Comparison of ENCODE assay signal across 17 cellular contexts in the genomic region with DNA sequence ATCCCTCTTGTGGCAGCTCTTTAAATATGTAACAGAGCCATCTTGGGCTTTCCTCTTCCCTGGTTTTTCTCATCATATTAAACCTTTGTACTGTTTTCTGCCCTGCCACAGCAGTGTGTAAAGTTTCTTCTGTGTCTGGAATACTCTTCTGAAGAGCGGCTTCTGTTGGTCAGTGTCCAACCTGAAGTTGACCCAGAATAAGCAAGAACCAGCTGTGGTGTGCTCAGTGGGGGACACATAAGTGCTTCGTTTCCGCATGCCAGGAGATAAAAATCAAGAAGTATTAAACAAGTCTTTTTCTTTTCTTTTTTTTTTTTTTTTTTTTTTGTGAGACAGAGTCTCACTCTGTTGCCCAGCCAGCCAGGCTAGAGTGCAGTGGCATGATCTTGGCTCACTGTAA.
DNase-seq lines count a peak whose midpoint lies in the region; ATAC-seq and TF ChIP-seq lines count a peak whose summit lies in the region.
"Had no signal": no experiment of that assay in that cellular context is flagged by ENCODE, and none has a peak within 500 bp of the region (broad histone marks: within the 10 kb centered on the region; RNA-seq: fewer than 3 reads in every experiment).

No MANE protein-coding gene starts in this region.

- DNase-seq in EH (ENCODE audit: low read depth) (peak; percentile 32), astrocyte of the spinal cord (ENCODE audit: low read depth, low spot score) (peak; percentile 53), iris pigment epithelial cell (ENCODE audit: low read depth) (peak; percentile 19), thyroid gland (peak; percentile 73 to 74), amniotic stem cell (lab: John Stamatoyannopoulos, UW) (no peak), endothelial cell (ENCODE audit: low spot score) (no peak)
- DNase-seq in activated T-cell treated with anti-CD3 and anti-CD28 coated beads, Interleukin-2, amount 50 U/mL, for 4 hours: no peak
- DNase-seq: AML-193; Caco-2; CD4-positive, alpha-beta T cell; GDM1; H9 had no signal

- peaks cover 2% of the 10 kb centered on the region for H3K27me3 Mint-ChIP-seq in activated T-cell treated with anti-CD3 and anti-CD28 coated beads, Interleukin-2, amount 50 U/mL, for 4 hours (ENCODE audit: low read depth)
- no peaks in the 10 kb centered on the region for H3K27me3 Mint-ChIP-seq in endothelial cell (ENCODE audit: unreplicated experiment)

- no peaks in the 10 kb centered on the region for H3K4me1 Mint-ChIP-seq in activated T-cell treated with anti-CD3 and anti-CD28 coated beads, Interleukin-2, amount 50 U/mL, for 4 hours (ENCODE audit: low read depth)
- no peaks in the 10 kb centered on the region for H3K4me1 Mint-ChIP-seq in endothelial cell (ENCODE audit: unreplicated experiment)
- H3K4me1 Mint-ChIP-seq: H9, IgD-negative memory B cell had no signal

- H3K9me3 ChIP-seq in thyroid gland: no peaks in the 10 kb centered on the region
- H3K9me3 ChIP-seq: A549, Caco-2 had no signal

- no peaks in the 10 kb centered on the region for H3K9me3 Mint-ChIP-seq in activated T-cell treated with anti-CD3 and anti-CD28 coated beads, Interleukin-2, amount 50 U/mL, for 4 hours
- H3K9me3 Mint-ChIP-seq in endothelial cell (ENCODE audit: unreplicated experiment): no peaks in the 10 kb centered on the region
- H3K9me3 Mint-ChIP-seq: CD4-positive, alpha-beta T cell; H9 had no signal

- in situ Hi-C loops in astrocyte of the spinal cord (cut with HindIII; ENCODE audit: low sequenced_read_pairs): no loop called here

- intact Hi-C loops in thyroid gland (cut with DNase I): no loop called here

- no peak overlapping the region for H3K4me3 ChIP-seq in astrocyte of the spinal cord (ENCODE audit: low read depth, low read length)
- no peak overlapping the region for H3K4me3 ChIP-seq in thyroid gland (replicated peaks in 1 of 3)
- H3K4me3 ChIP-seq: A549 had no signal

- no peak for TF ChIP-seq POLR2A in thyroid gland (IDR thresholded peaks at IDR 0.05)

- H3K27ac Mint-ChIP-seq in endothelial cell (ENCODE audit: unreplicated experiment): no peak overlapping the region
- H3K27ac Mint-ChIP-seq: CD4-positive, alpha-beta T cell; H9; IgD-negative memory B cell had no signal

- no peaks in the 10 kb centered on the region for H3K36me3 Mint-ChIP-seq in activated T-cell treated with anti-CD3 and anti-CD28 coated beads, Interleukin-2, amount 50 U/mL, for 4 hours (ENCODE audit: insufficient read depth)
- no peaks in the 10 kb centered on the region for H3K36me3 Mint-ChIP-seq in endothelial cell (ENCODE audit: low read depth, unreplicated experiment)
- H3K36me3 Mint-ChIP-seq: IgD-negative memory B cell had no signal

- H3K36me3 ChIP-seq in thyroid gland: no peaks in the 10 kb centered on the region

- H3K27ac ChIP-seq in thyroid gland: no peak overlapping the region
- H3K27ac ChIP-seq: 22Rv1, A549, C4-2B had no signal

- no peaks in the 10 kb centered on the region for H3K27me3 ChIP-seq in thyroid gland

- no peak for ATAC-seq in activated T-cell treated with anti-CD3 and anti-CD28 coated beads, Interleukin-2, amount 50 U/mL, for 4 hours
- ATAC-seq: A549, HepG2 had no signal

- WGBS in thyroid gland, 2 donors: 14 to 48% methylated on average over 3 of the region's 3 CpGs

- peaks cover 6% of the 10 kb centered on the region in 2 donors for H3K4me1 ChIP-seq in thyroid gland
- H3K4me1 ChIP-seq: A549, Caco-2 had no signal

- TF ChIP-seq CTCF in astrocyte of the spinal cord (IDR thresholded peaks at IDR 0.05; ENCODE audit: low read depth, low read length): no peak
- TF ChIP-seq CTCF in thyroid gland (IDR thresholded peaks at IDR 0.05): peak in 1 of 6 experiments; percentile 19
- TF ChIP-seq CTCF in endothelial cell (IDR thresholded peaks at IDR 0.05; ENCODE audit: unreplicated experiment): no peak

- H3K4me3 Mint-ChIP-seq in activated T-cell treated with anti-CD3 and anti-CD28 coated beads, Interleukin-2, amount 50 U/mL, for 4 hours: no peak overlapping the region
- H3K4me3 Mint-ChIP-seq in endothelial cell (ENCODE audit: unreplicated experiment): no peak overlapping the region
- H3K4me3 Mint-ChIP-seq: CD4-positive, alpha-beta T cell; H9; IgD-negative memory B cell had no signal

Comparison
In these comparisons a context has a peak if more than half of its experiments do, and no peak if none do; other contexts are left out.
1. DNase-seq: peak in EH (single experiment), astrocyte of the spinal cord (single experiment), iris pigment epithelial cell (single experiment) and thyroid gland (2 of 2); none in activated T-cell treated with anti-CD3 and anti-CD28 coated beads, Interleukin-2, amount 50 U/mL, for 4 hours (single experiment), amniotic stem cell (single experiment) and endothelial cell (single experiment).